In the genomic region with DNA sequence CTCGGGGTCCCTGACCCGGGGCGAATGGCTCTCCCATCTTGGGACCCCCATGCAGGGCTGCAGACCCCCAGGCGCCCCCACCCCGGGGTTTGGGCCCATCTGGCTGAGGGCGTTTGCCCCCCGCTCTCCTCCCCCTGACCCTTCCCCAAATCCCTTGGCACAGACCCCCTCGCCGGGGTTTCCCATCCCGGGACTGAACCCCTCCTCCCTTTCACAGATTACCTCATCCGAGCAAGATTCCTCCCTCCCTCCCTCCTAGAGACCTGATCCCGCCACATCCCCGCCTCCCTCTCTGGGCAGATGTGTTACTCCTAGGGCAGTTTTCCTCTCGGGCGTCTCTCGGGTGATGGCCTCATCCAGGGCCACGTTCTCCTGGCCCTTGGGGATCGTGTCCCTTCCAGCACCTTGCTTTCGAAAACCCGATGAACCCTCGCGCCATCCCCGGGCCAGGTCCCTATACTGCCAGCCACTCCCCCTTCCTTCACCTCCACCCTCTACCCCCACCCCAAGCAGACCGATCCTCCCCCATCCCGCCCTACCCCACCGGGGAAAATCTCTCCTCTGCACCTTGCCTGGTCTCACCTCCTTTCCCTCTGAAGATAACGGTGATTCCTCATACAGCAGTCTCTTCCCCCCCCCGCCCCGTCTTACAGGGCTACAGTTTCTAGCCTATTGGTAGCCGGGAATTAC, we compare ENCODE assay signal across 1 cellular context.
TF ChIP-seq lines count a peak whose summit lies in the region.

No MANE protein-coding gene starts in this region.

TF ChIP-seq in HCT116, 20 proteins besides CTCF, POLR2A, EP300 and RAD21 (continued from another document):
- TF ChIP-seq, protein P1, sequence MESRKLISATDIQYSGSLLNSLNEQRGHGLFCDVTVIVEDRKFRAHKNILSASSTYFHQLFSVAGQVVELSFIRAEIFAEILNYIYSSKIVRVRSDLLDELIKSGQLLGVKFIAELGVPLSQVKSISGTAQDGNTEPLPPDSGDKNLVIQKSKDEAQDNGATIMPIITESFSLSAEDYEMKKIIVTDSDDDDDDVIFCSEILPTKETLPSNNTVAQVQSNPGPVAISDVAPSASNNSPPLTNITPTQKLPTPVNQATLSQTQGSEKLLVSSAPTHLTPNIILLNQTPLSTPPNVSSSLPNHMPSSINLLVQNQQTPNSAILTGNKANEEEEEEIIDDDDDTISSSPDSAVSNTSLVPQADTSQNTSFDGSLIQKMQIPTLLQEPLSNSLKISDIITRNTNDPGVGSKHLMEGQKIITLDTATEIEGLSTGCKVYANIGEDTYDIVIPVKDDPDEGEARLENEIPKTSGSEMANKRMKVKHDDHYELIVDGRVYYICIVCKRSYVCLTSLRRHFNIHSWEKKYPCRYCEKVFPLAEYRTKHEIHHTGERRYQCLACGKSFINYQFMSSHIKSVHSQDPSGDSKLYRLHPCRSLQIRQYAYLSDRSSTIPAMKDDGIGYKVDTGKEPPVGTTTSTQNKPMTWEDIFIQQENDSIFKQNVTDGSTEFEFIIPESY (IDR thresholded peaks at IDR 0.05; ENCODE audit: extremely low read depth, insufficient replicate concordance, low read length) = no peak
- TF ChIP-seq EGR1 (IDR thresholded peaks at IDR 0.05; ENCODE audit: low read depth) (no peak), REST (IDR thresholded peaks at IDR 0.05; ENCODE audit: low read depth) (no peak), ZNF274 (IDR thresholded peaks at IDR 0.05; ENCODE audit: low read depth, low read length) (no peak), CBX3 (IDR thresholded peaks at IDR 0.05; ENCODE audit: low read depth) (no peak)
TF ChIP-seq in HCT116: peak in this region for 0.
